In the genomic region with DNA sequence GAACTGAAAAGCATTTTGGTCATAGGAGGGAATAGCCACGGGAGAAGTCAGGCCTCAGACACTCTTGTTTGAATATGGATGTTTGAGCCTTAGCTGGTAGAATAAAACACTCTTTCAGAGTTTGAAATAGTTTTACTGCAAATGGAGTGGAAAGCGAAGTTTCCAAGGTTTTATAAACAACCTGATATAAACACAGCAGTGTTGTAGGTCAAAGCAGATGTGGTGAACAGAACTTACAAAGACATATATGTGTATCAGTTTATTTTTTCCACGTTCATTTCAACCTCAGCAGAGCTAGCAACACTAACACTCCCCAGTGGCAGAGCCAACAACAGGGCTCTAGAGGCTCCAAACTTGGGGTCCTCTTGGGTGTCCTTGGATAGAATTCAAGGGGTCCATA, we compare ENCODE assay signal across 18 cellular contexts.
DNase-seq lines count a peak whose midpoint lies in the region; ATAC-seq and TF ChIP-seq lines count a peak whose summit lies in the region.
"Had no signal": no experiment of that assay in that cellular context is flagged by ENCODE, and none has a peak within 500 bp of the region (broad histone marks: within the 10 kb centered on the region; RNA-seq: fewer than 3 reads in every experiment).

No MANE protein-coding gene starts in this region.

- TF ChIP-seq CTCF in GM23338 (conservative IDR thresholded peaks at IDR 0.05; ENCODE audit: low read depth in 2 of 2) = no peak
- TF ChIP-seq CTCF in colonic mucosa (IDR thresholded peaks at IDR 0.05) = no peak
- TF ChIP-seq CTCF in psoas muscle (IDR thresholded peaks at IDR 0.05) = no peak
- no peak for TF ChIP-seq CTCF in mucosa of descending colon (IDR thresholded peaks at IDR 0.05)

- WGBS in psoas muscle, 3 donors = 63 to 72% (median 65%) methylated on average over 3 of the region's 3 CpGs

- H3K4me3 ChIP-seq in GM23338 (no peak overlapping the region), colonic mucosa (no peak overlapping the region), psoas muscle (no peak overlapping the region), mucosa of descending colon (no peak overlapping the region)
- H3K4me3 ChIP-seq: adrenal gland had no signal

- no peaks in the 10 kb centered on the region; the same call in 1 of the 2 replicates for H3K27me3 ChIP-seq in GM23338 (ENCODE audit: insufficient read depth)
- H3K27me3 ChIP-seq in colonic mucosa = no peaks in the 10 kb centered on the region
- no peaks in the 10 kb centered on the region for H3K27me3 ChIP-seq in layer of hippocampus (ENCODE audit: control insufficient read depth, insufficient read depth, low read length)
- H3K27me3 ChIP-seq in psoas muscle (ENCODE audit: insufficient read depth in 3 of 3, low read length in 2 of 3) = no peaks in the 10 kb centered on the region
- H3K27me3 ChIP-seq: adrenal gland had no signal

- H3K9me2 ChIP-seq in GM23338 (ENCODE audit: insufficient read depth) = no peaks in the 10 kb centered on the region

- intact Hi-C loops in colonic mucosa (cut with DNase I) (no loop called here), psoas muscle (cut with DNase I) (no loop called here), mucosa of descending colon (cut with DNase I, micrococcal nuclease) (loop anchor here in 1 of 2 donors (5.0 kb wide), 1 partner anchor 90 kb away; a partner anchor contains a TSS)

- H3F3A ChIP-seq in GM23338 (replicated peaks; ENCODE audit: low read depth) = no peaks in the 10 kb centered on the region

- H3K4me2 ChIP-seq in GM23338 = no peak overlapping the region; the same call in 1 of the 2 replicates

- H3K36me3 Mint-ChIP-seq in GM23338 (ENCODE audit: low read depth) = no peaks in the 10 kb centered on the region
- H3K36me3 Mint-ChIP-seq: stimulated activated effector memory CD8-positive, alpha-beta T cell treated with anti-CD3 and anti-CD28 coated beads, Interleukin-12 subunit alpha, Interleukin-12 subunit beta, amount 100 ng/mL, for 72 hours had no signal

- H3K4me1 ChIP-seq in GM23338 (ENCODE audit: insufficient read depth) (peaks cover 14% of the 10 kb centered on the region), colonic mucosa (no peaks in the 10 kb centered on the region), psoas muscle (peaks cover 14% of the 10 kb centered on the region), mucosa of descending colon (ENCODE audit: low read depth) (peaks cover 3% of the 10 kb centered on the region)
- H3K4me1 ChIP-seq: adrenal gland had no signal

- no peaks in the 10 kb centered on the region for H3K79me2 ChIP-seq in GM23338 (replicated peaks; ENCODE audit: insufficient read depth)

- H3K4me3 Mint-ChIP-seq in GM23338 = no peak overlapping the region
- H3K4me3 Mint-ChIP-seq: stimulated activated effector memory CD8-positive, alpha-beta T cell treated with anti-CD3 and anti-CD28 coated beads, Interleukin-12 subunit alpha, Interleukin-12 subunit beta, amount 100 ng/mL, for 72 hours had no signal

- no peak for ATAC-seq in GM23338
- ATAC-seq in psoas muscle = no peak
- ATAC-seq in mucosa of descending colon = no peak
- ATAC-seq: stimulated activated effector memory CD8-positive, alpha-beta T cell treated with anti-CD3 and anti-CD28 coated beads, Interleukin-12 subunit alpha, Interleukin-12 subunit beta, amount 100 ng/mL, for 72 hours had no signal

- H3K27ac ChIP-seq in GM23338 (ENCODE audit: low read depth) (0 out of 2 replicates have a peak overlapping the region, but pooled peaks have one; percentile 15), colonic mucosa (peak overlapping the region; percentile 10), layer of hippocampus (ENCODE audit: low read depth, low read length) (peak overlapping the region; percentile 27), psoas muscle (peak overlapping the region; percentile 77)
- H3K27ac ChIP-seq: adrenal gland, epithelial cell of prostate had no signal

- peak overlapping the region; percentile 43 for H3K27ac Mint-ChIP-seq in GM23338
- H3K27ac Mint-ChIP-seq: stimulated activated effector memory CD8-positive, alpha-beta T cell treated with anti-CD3 and anti-CD28 coated beads, Interleukin-12 subunit alpha, Interleukin-12 subunit beta, amount 100 ng/mL, for 72 hours had no signal

- H3K9ac ChIP-seq in colonic mucosa (ENCODE audit: low read depth in 2 of 2, low read length in 2 of 2) = peak overlapping the region in 1 of 2 donors; percentile 7

- H2AFZ ChIP-seq in GM23338 = no peak overlapping the region; the same call in 1 of the 2 replicates

- H3K4me1 Mint-ChIP-seq in GM23338 = peaks cover 30% of the 10 kb centered on the region
- H3K4me1 Mint-ChIP-seq: stimulated activated effector memory CD8-positive, alpha-beta T cell treated with anti-CD3 and anti-CD28 coated beads, Interleukin-12 subunit alpha, Interleukin-12 subunit beta, amount 100 ng/mL, for 72 hours had no signal

- no peaks in the 10 kb centered on the region for H3K36me3 ChIP-seq in GM23338 (ENCODE audit: insufficient read depth)
- H3K36me3 ChIP-seq in colonic mucosa = no peaks in the 10 kb centered on the region
- H3K36me3 ChIP-seq in psoas muscle (ENCODE audit: insufficient read depth in 1 of 2, low read depth in 1 of 2) = peaks cover 0 to 28% of the 10 kb centered on the region in 2 donors
- no peaks in the 10 kb centered on the region for H3K36me3 ChIP-seq in mucosa of descending colon (ENCODE audit: low read depth)

- H3K27me3 Mint-ChIP-seq in GM23338 (ENCODE audit: insufficient read depth, low read depth, poor library complexity) = no peaks in the 10 kb centered on the region

- no peak for DNase-seq in GM23338 (ENCODE audit: low spot score)
- DNase-seq in colonic mucosa = no peak
- no peak for DNase-seq in psoas muscle
- DNase-seq in DMS153 treated with DMSO at 0.1 percent for 48 hours (lab: John Stamatoyannopoulos, UW; ENCODE audit: unreplicated experiment) = no peak
- no peak for DNase-seq in mucosa of descending colon
- DNase-seq in NK-92 treated with Interleukin-12 subunit alpha and Interleukin-12 subunit beta, amount 100 ng/mL, for 24 hours (lab: John Stamatoyannopoulos, UW) = no peak
- no peak for DNase-seq in NAMALWA (ENCODE audit: low spot score)
- DNase-seq: activated CD4-positive, CD25-positive, alpha-beta regulatory T cell; activated effector memory CD4-positive, alpha-beta T cell treated with Interleukin-2 at 50 U/mL for 16 hours; adrenal gland; KBM-7; NCI-H1092; NCI-H526; SIG-M5; T-helper 2 cell had no signal

- H3K9me3 Mint-ChIP-seq in GM23338 = no peaks in the 10 kb centered on the region
- H3K9me3 Mint-ChIP-seq: stimulated activated effector memory CD8-positive, alpha-beta T cell treated with anti-CD3 and anti-CD28 coated beads, Interleukin-12 subunit alpha, Interleukin-12 subunit beta, amount 100 ng/mL, for 72 hours had no signal

- H3K9me3 ChIP-seq in colonic mucosa (no peaks in the 10 kb centered on the region), psoas muscle (no peaks in the 10 kb centered on the region), mucosa of descending colon (no peaks in the 10 kb centered on the region)
- H3K9me3 ChIP-seq: adrenal gland had no signal

- no peaks in the 10 kb centered on the region for H4K20me1 ChIP-seq in GM23338 (replicated peaks; ENCODE audit: insufficient read depth)

TF ChIP-seq in GM23338, 12 proteins besides CTCF, POLR2A, EP300 and RAD21 (continues in another document):
- TF ChIP-seq POLR2AphosphoS5 (IDR thresholded peaks at IDR 0.05; ENCODE audit: low read depth) = no peak
- TF ChIP-seq EZH2phosphoT487 (IDR thresholded peaks at IDR 0.05; ENCODE audit: unreplicated experiment) = no peak
- TF ChIP-seq, protein P1, sequence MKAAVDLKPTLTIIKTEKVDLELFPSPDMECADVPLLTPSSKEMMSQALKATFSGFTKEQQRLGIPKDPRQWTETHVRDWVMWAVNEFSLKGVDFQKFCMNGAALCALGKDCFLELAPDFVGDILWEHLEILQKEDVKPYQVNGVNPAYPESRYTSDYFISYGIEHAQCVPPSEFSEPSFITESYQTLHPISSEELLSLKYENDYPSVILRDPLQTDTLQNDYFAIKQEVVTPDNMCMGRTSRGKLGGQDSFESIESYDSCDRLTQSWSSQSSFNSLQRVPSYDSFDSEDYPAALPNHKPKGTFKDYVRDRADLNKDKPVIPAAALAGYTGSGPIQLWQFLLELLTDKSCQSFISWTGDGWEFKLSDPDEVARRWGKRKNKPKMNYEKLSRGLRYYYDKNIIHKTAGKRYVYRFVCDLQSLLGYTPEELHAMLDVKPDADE (IDR thresholded peaks at IDR 0.05) = no peak
- no peak for TF ChIP-seq ZNF114 (CRISPR knock-in tag; IDR thresholded peaks at IDR 0.05)

Comparison
In these comparisons a context has a peak if more than half of its experiments do, and no peak if none do; other contexts are left out.
1. H3K27ac ChIP-seq: peak in every context shown above with its lines; median percentile 77 in psoas muscle; 27 in layer of hippocampus; 15 in GM23338; 10 in colonic mucosa.